Comparison of ENCODE assay signal across 1 cellular context in genomic region chr9:35161713-35162604, GRCh38.
TF ChIP-seq lines count a peak whose summit lies in the region.

UNC13B (plus strand) TSS chr9:35162009; CDS start chr9:35162284, 275 bp downstream.

TF ChIP-seq in K562, 482 proteins besides CTCF, POLR2A, EP300 and RAD21 (continued from another document and continues in another):
- TF ChIP-seq USF1 (CRISPR knock-in tag; IDR thresholded peaks at IDR 0.05) (no peak), ARHGAP35 (IDR thresholded peaks at IDR 0.05; ENCODE audit: partially characterized antibody) (no peak), KLF16 (IDR thresholded peaks at IDR 0.05) (no peak), ZNF77 (CRISPR knock-in tag; IDR thresholded peaks at IDR 0.05) (no peak), HMBOX1 (IDR thresholded peaks at IDR 0.05) (no peak), TAF15 (IDR thresholded peaks at IDR 0.05; ENCODE audit: low read depth, low read length) (no peak), PHF8 (IDR thresholded peaks at IDR 0.05; ENCODE audit: borderline replicate concordance, low read length) (peak; percentile 69; the same call in 1 of the 2 replicates), HLTF (IDR thresholded peaks at IDR 0.05) (no peak), ZNF764 (CRISPR knock-in tag; IDR thresholded peaks at IDR 0.05; ENCODE audit: low read depth) (no peak), NR4A1 (CRISPR knock-in tag; IDR thresholded peaks at IDR 0.05) (no peak), NR4A1 (tag; IDR thresholded peaks at IDR 0.05) (no peak), E2F5 (CRISPR knock-in tag; IDR thresholded peaks at IDR 0.05) (no peak), ID3 (CRISPR knock-in tag; IDR thresholded peaks at IDR 0.05) (no peak), ID3 (tag; IDR thresholded peaks at IDR 0.05) (no peak), ESRRB (CRISPR knock-in tag; IDR thresholded peaks at IDR 0.05; ENCODE audit: borderline replicate concordance) (no peak), PHF20 (IDR thresholded peaks at IDR 0.05; ENCODE audit: partially characterized antibody) (no peak), ZFPM2 (CRISPR knock-in tag; IDR thresholded peaks at IDR 0.05) (no peak), HNRNPH1 (optimal IDR thresholded peaks at IDR 0.05; ENCODE audit: low read depth, low read length) (no peak), FOXJ3 (CRISPR knock-in tag; IDR thresholded peaks at IDR 0.05) (no peak), SMARCE1 (IDR thresholded peaks at IDR 0.05) (no peak), ILF3 (IDR thresholded peaks at IDR 0.05; ENCODE audit: borderline replicate concordance) (no peak), ZNF639 (CRISPR knock-in tag; conservative IDR thresholded peaks at IDR 0.05 in 1 of 2, IDR thresholded peaks at IDR 0.05 in 1 of 2) (peak in 1 of 2 experiments; percentile 53; a peak in 1 of 4 replicates), SMAD3 (CRISPR knock-in tag; conservative IDR thresholded peaks at IDR 0.05) (no peak), ZNF146 (CRISPR knock-in tag; IDR thresholded peaks at IDR 0.05; ENCODE audit: unreplicated experiment) (no peak), ARID1B (IDR thresholded peaks at IDR 0.05) (no peak), ZNF584 (CRISPR knock-in tag; IDR thresholded peaks at IDR 0.05; ENCODE audit: low read depth) (no peak), RBM15 (IDR thresholded peaks at IDR 0.05; ENCODE audit: insufficient read depth, low read length) (no peak), TGIF2 (CRISPR knock-in tag; IDR thresholded peaks at IDR 0.05) (no peak), TCFL5 (CRISPR knock-in tag; conservative IDR thresholded peaks at IDR 0.05) (no peak), ERF (CRISPR knock-in tag; IDR thresholded peaks at IDR 0.05) (no peak), THAP7 (CRISPR knock-in tag; IDR thresholded peaks at IDR 0.05) (no peak), ZNF431 (CRISPR knock-in tag; IDR thresholded peaks at IDR 0.05) (no peak), LARP7 (IDR thresholded peaks at IDR 0.05) (no peak), HMGN3 (IDR thresholded peaks at IDR 0.05; ENCODE audit: borderline replicate concordance, extremely low read depth, insufficient read length, low read depth, low read length) (peak; percentile 41), KLF6 (CRISPR knock-in tag; IDR thresholded peaks at IDR 0.05; ENCODE audit: borderline replicate concordance) (no peak), LEF1 (IDR thresholded peaks at IDR 0.05) (no peak), GATAD2A (IDR thresholded peaks at IDR 0.05) (no peak), FIP1L1 (IDR thresholded peaks at IDR 0.05; ENCODE audit: low read depth, low read length, poor library complexity, severe bottlenecking) (no peak)
- TF ChIP-seq, protein P1, sequence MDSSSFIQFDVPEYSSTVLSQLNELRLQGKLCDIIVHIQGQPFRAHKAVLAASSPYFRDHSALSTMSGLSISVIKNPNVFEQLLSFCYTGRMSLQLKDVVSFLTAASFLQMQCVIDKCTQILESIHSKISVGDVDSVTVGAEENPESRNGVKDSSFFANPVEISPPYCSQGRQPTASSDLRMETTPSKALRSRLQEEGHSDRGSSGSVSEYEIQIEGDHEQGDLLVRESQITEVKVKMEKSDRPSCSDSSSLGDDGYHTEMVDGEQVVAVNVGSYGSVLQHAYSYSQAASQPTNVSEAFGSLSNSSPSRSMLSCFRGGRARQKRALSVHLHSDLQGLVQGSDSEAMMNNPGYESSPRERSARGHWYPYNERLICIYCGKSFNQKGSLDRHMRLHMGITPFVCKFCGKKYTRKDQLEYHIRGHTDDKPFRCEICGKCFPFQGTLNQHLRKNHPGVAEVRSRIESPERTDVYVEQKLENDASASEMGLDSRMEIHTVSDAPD (CRISPR knock-in tag; IDR thresholded peaks at IDR 0.05) = no peak
- TF ChIP-seq, protein P2, sequence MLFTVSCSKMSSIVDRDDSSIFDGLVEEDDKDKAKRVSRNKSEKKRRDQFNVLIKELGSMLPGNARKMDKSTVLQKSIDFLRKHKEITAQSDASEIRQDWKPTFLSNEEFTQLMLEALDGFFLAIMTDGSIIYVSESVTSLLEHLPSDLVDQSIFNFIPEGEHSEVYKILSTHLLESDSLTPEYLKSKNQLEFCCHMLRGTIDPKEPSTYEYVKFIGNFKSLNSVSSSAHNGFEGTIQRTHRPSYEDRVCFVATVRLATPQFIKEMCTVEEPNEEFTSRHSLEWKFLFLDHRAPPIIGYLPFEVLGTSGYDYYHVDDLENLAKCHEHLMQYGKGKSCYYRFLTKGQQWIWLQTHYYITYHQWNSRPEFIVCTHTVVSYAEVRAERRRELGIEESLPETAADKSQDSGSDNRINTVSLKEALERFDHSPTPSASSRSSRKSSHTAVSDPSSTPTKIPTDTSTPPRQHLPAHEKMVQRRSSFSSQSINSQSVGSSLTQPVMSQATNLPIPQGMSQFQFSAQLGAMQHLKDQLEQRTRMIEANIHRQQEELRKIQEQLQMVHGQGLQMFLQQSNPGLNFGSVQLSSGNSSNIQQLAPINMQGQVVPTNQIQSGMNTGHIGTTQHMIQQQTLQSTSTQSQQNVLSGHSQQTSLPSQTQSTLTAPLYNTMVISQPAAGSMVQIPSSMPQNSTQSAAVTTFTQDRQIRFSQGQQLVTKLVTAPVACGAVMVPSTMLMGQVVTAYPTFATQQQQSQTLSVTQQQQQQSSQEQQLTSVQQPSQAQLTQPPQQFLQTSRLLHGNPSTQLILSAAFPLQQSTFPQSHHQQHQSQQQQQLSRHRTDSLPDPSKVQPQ (CRISPR knock-in tag; IDR thresholded peaks at IDR 0.05; ENCODE audit: borderline replicate concordance) = no peak
- TF ChIP-seq, protein P3, sequence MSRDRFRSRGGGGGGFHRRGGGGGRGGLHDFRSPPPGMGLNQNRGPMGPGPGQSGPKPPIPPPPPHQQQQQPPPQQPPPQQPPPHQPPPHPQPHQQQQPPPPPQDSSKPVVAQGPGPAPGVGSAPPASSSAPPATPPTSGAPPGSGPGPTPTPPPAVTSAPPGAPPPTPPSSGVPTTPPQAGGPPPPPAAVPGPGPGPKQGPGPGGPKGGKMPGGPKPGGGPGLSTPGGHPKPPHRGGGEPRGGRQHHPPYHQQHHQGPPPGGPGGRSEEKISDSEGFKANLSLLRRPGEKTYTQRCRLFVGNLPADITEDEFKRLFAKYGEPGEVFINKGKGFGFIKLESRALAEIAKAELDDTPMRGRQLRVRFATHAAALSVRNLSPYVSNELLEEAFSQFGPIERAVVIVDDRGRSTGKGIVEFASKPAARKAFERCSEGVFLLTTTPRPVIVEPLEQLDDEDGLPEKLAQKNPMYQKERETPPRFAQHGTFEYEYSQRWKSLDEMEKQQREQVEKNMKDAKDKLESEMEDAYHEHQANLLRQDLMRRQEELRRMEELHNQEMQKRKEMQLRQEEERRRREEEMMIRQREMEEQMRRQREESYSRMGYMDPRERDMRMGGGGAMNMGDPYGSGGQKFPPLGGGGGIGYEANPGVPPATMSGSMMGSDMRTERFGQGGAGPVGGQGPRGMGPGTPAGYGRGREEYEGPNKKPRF (IDR thresholded peaks at IDR 0.05; ENCODE audit: low read depth, low read length) = no peak
- TF ChIP-seq, protein P4, sequence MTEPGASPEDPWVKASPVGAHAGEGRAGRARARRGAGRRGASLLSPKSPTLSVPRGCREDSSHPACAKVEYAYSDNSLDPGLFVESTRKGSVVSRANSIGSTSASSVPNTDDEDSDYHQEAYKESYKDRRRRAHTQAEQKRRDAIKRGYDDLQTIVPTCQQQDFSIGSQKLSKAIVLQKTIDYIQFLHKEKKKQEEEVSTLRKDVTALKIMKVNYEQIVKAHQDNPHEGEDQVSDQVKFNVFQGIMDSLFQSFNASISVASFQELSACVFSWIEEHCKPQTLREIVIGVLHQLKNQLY (CRISPR knock-in tag; conservative IDR thresholded peaks at IDR 0.05) = no peak
- TF ChIP-seq, protein P5, sequence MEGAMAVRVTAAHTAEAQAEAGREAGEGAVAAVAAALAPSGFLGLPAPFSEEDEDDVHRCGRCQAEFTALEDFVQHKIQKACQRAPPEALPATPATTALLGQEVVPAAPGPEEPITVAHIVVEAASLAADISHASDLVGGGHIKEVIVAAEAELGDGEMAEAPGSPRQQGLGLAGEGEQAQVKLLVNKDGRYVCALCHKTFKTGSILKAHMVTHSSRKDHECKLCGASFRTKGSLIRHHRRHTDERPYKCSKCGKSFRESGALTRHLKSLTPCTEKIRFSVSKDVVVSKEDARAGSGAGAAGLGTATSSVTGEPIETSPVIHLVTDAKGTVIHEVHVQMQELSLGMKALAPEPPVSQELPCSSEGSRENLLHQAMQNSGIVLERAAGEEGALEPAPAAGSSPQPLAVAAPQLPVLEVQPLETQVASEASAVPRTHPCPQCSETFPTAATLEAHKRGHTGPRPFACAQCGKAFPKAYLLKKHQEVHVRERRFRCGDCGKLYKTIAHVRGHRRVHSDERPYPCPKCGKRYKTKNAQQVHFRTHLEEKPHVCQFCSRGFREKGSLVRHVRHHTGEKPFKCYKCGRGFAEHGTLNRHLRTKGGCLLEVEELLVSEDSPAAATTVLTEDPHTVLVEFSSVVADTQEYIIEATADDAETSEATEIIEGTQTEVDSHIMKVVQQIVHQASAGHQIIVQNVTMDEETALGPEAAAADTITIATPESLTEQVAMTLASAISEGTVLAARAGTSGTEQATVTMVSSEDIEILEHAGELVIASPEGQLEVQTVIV (CRISPR knock-in tag; IDR thresholded peaks at IDR 0.05; ENCODE audit: borderline replicate concordance) = no peak
- TF ChIP-seq, protein P6, sequence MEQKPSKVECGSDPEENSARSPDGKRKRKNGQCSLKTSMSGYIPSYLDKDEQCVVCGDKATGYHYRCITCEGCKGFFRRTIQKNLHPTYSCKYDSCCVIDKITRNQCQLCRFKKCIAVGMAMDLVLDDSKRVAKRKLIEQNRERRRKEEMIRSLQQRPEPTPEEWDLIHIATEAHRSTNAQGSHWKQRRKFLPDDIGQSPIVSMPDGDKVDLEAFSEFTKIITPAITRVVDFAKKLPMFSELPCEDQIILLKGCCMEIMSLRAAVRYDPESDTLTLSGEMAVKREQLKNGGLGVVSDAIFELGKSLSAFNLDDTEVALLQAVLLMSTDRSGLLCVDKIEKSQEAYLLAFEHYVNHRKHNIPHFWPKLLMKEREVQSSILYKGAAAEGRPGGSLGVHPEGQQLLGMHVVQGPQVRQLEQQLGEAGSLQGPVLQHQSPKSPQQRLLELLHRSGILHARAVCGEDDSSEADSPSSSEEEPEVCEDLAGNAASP (IDR thresholded peaks at IDR 0.05) = no peak
- TF ChIP-seq, protein P7, sequence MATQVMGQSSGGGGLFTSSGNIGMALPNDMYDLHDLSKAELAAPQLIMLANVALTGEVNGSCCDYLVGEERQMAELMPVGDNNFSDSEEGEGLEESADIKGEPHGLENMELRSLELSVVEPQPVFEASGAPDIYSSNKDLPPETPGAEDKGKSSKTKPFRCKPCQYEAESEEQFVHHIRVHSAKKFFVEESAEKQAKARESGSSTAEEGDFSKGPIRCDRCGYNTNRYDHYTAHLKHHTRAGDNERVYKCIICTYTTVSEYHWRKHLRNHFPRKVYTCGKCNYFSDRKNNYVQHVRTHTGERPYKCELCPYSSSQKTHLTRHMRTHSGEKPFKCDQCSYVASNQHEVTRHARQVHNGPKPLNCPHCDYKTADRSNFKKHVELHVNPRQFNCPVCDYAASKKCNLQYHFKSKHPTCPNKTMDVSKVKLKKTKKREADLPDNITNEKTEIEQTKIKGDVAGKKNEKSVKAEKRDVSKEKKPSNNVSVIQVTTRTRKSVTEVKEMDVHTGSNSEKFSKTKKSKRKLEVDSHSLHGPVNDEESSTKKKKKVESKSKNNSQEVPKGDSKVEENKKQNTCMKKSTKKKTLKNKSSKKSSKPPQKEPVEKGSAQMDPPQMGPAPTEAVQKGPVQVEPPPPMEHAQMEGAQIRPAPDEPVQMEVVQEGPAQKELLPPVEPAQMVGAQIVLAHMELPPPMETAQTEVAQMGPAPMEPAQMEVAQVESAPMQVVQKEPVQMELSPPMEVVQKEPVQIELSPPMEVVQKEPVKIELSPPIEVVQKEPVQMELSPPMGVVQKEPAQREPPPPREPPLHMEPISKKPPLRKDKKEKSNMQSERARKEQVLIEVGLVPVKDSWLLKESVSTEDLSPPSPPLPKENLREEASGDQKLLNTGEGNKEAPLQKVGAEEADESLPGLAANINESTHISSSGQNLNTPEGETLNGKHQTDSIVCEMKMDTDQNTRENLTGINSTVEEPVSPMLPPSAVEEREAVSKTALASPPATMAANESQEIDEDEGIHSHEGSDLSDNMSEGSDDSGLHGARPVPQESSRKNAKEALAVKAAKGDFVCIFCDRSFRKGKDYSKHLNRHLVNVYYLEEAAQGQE (CRISPR knock-in tag; IDR thresholded peaks at IDR 0.05; ENCODE audit: low read depth) = no peak; the same call in 1 of the 2 replicates
